Comparison of ENCODE assay signal across 40 cellular contexts in genomic region chr6:48024956-48025355, GRCh38.
"Had no signal": no experiment of that assay in that cellular context is flagged by ENCODE, and none has a peak within 500 bp of the region (broad histone marks: within the 10 kb centered on the region; RNA-seq: fewer than 3 reads in every experiment).

No MANE protein-coding gene starts in this region.

- ATAC-seq: activated naive CD4-positive, alpha-beta T cell treated with anti-CD3 and anti-CD28 coated beads, Interleukin-2, amount 50 U/mL, for 72 hours; activated naive CD8-positive, alpha-beta T cell treated with anti-CD3 and anti-CD28 coated beads, Interleukin-2, amount 50 U/mL, for 24 hours; activated T-cell treated with anti-CD3 and anti-CD28 coated beads, Interleukin-2, amount 50 U/mL, for 4 hours; activated T-cell treated with anti-CD3 and anti-CD28 coated beads, Interleukin-2, amount 50 U/mL, for 72 hours; activated T-helper 17 cell treated with anti-CD3 and anti-CD28 coated beads, Interleukin-2, amount 50 U/mL, for 72 hours; body of pancreas had no signal

- H3K4me3 ChIP-seq: adrenal gland, ascending aorta, body of pancreas, breast epithelium, cardiac muscle cell had no signal

- DNase-seq: activated effector memory CD4-positive, alpha-beta T cell treated with anti-CD3 and anti-CD28 coated beads, Interleukin-2, amount 50 U/mL, for 16 hours; activated effector memory CD4-positive, alpha-beta T cell treated with Interleukin-2 at 50 U/mL for 16 hours; activated gamma-delta T cell; activated gamma-delta T cell treated with Interleukin-2 at 50 U/mL for 16 hours; activated naive CD4-positive, alpha-beta T cell; activated naive CD4-positive, alpha-beta T cell treated with anti-CD3 and anti-CD28 coated beads for 36 hours; activated naive CD4-positive, alpha-beta T cell treated with anti-CD3 and anti-CD28 coated beads, Interleukin-2, amount 10 ng/mL, durations not matched to agents 7 days and 5 days; activated naive CD4-positive, alpha-beta T cell treated with anti-CD3 and anti-CD28 coated beads, Interleukin-2, amount 50 U/mL, for 16 hours; activated naive CD4-positive, alpha-beta T cell treated with Interleukin-2 at 50 U/mL for 16 hours; activated naive CD8-positive, alpha-beta T cell treated with anti-CD3 and anti-CD28 coated beads for 36 hours; activated naive CD8-positive, alpha-beta T cell treated with anti-CD3 and anti-CD28 coated beads, Interleukin-2, amount 10 ng/mL, durations not matched to agents 7 days and 5 days; activated naive CD8-positive, alpha-beta T cell treated with anti-CD3 and anti-CD28 coated beads, Interleukin-2, amount 50 U/mL, for 24 hours; activated T-cell treated with anti-CD3 and anti-CD28 coated beads for 4 hours; activated T-cell treated with anti-CD3 and anti-CD28 coated beads, Interleukin-2, amount 50 U/mL, for 1 hour; activated T-cell treated with anti-CD3 and anti-CD28 coated beads, Interleukin-2, amount 50 U/mL, for 24 hours; activated T-cell treated with anti-CD3 and anti-CD28 coated beads, Interleukin-2, amount 50 U/mL, for 4 hours; activated T-cell treated with anti-CD3 and anti-CD28 coated beads, Interleukin-2, amount 50 U/mL, for 48 hours; activated T-cell treated with anti-CD3 and anti-CD28 coated beads, Interleukin-2, amount 50 U/mL, for 72 hours; adrenal gland; amniotic stem cell; amygdala; anterior cingulate cortex; aorta; body of pancreas; brain microvascular endothelial cell; caudate nucleus; central memory CD4-positive, alpha-beta T cell; cerebellar nuclear complex had no signal

- H3K27ac ChIP-seq: adrenal gland, ascending aorta, body of pancreas, brain microvascular endothelial cell, breast epithelium, cardiac muscle cell had no signal

- FAIRE-seq: bronchial epithelial cell had no signal

- H3K27ac Mint-ChIP-seq: activated naive CD4-positive, alpha-beta T cell treated with anti-CD3 and anti-CD28 coated beads for 36 hours; activated naive CD4-positive, alpha-beta T cell treated with anti-CD3 and anti-CD28 coated beads, Interleukin-2, amount 10 ng/mL, durations not matched to agents 7 days and 5 days; activated naive CD4-positive, alpha-beta T cell treated with anti-CD3 and anti-CD28 coated beads, Interleukin-2, amount 50 U/mL, for 24 hours; activated naive CD4-positive, alpha-beta T cell treated with anti-CD3 and anti-CD28 coated beads, Interleukin-2, amount 50 U/mL, for 72 hours; activated naive CD8-positive, alpha-beta T cell; activated naive CD8-positive, alpha-beta T cell treated with anti-CD3 and anti-CD28 coated beads for 36 hours; activated naive CD8-positive, alpha-beta T cell treated with anti-CD3 and anti-CD28 coated beads, Interleukin-2, amount 10 ng/mL, durations not matched to agents 7 days and 5 days; activated naive CD8-positive, alpha-beta T cell treated with anti-CD3 and anti-CD28 coated beads, Interleukin-2, amount 50 U/mL, for 24 hours; activated T-cell treated with anti-CD3 and anti-CD28 coated beads, Interleukin-2, amount 50 U/mL, for 24 hours; activated T-cell treated with anti-CD3 and anti-CD28 coated beads, Interleukin-2, amount 50 U/mL, for 72 hours; activated T-helper 1 cell treated with anti-CD3 and anti-CD28 coated beads, Interleukin-12 subunit alpha, Interleukin-12 subunit beta, Interleukin-2, Interleukin-4 antibody, amounts not matched to agents 30 ng/mL and 10 ng/mL and 1 ng/mL, durations not matched to agents 14 hours and 24 hours and 36 hours; activated T-helper 17 cell treated with anti-CD3 and anti-CD28 coated beads, Interleukin-2, amount 50 U/mL, for 72 hours; activated T-helper 2 cell treated with anti-CD3 and anti-CD28 coated beads, Interferon-gamma antibody, Interleukin-2, Interleukin-4, amounts not matched to agents 10 μg/mL and 5 μg/mL and 100 μg/mL, durations not matched to agents 14 hours and 24 hours and 36 hours; brain had no signal

- H3K9me3 ChIP-seq: adrenal gland, ascending aorta, body of pancreas, breast epithelium had no signal

- H3K4me1 ChIP-seq: adrenal gland, ascending aorta, body of pancreas, breast epithelium had no signal

- H3K4me3 Mint-ChIP-seq: activated naive CD4-positive, alpha-beta T cell treated with anti-CD3 and anti-CD28 coated beads for 36 hours; activated naive CD4-positive, alpha-beta T cell treated with anti-CD3 and anti-CD28 coated beads, Interleukin-2, amount 10 ng/mL, durations not matched to agents 7 days and 5 days; activated naive CD4-positive, alpha-beta T cell treated with anti-CD3 and anti-CD28 coated beads, Interleukin-2, amount 50 U/mL, for 24 hours; activated naive CD8-positive, alpha-beta T cell; activated naive CD8-positive, alpha-beta T cell treated with anti-CD3 and anti-CD28 coated beads for 36 hours; activated naive CD8-positive, alpha-beta T cell treated with anti-CD3 and anti-CD28 coated beads, Interleukin-2, amount 10 ng/mL, durations not matched to agents 7 days and 5 days; activated naive CD8-positive, alpha-beta T cell treated with anti-CD3 and anti-CD28 coated beads, Interleukin-2, amount 50 U/mL, for 24 hours; activated T-cell treated with anti-CD3 and anti-CD28 coated beads, Interleukin-2, amount 50 U/mL, for 24 hours; activated T-cell treated with anti-CD3 and anti-CD28 coated beads, Interleukin-2, amount 50 U/mL, for 4 hours; activated T-cell treated with anti-CD3 and anti-CD28 coated beads, Interleukin-2, amount 50 U/mL, for 72 hours; activated T-helper 1 cell treated with anti-CD3 and anti-CD28 coated beads, Interleukin-12 subunit alpha, Interleukin-12 subunit beta, Interleukin-2, Interleukin-4 antibody, amounts not matched to agents 30 ng/mL and 10 ng/mL and 1 ng/mL, durations not matched to agents 14 hours and 24 hours and 36 hours; activated T-helper 17 cell treated with anti-CD3 and anti-CD28 coated beads, Interleukin-2, amount 50 U/mL, for 72 hours; brain; central memory CD8-positive, alpha-beta T cell had no signal

- H3K36me3 Mint-ChIP-seq: activated naive CD4-positive, alpha-beta T cell treated with anti-CD3 and anti-CD28 coated beads, Interleukin-2, amount 10 ng/mL, durations not matched to agents 7 days and 5 days; activated naive CD4-positive, alpha-beta T cell treated with anti-CD3 and anti-CD28 coated beads, Interleukin-2, amount 50 U/mL, for 24 hours; activated naive CD4-positive, alpha-beta T cell treated with anti-CD3 and anti-CD28 coated beads, Interleukin-2, amount 50 U/mL, for 72 hours; activated naive CD8-positive, alpha-beta T cell; activated naive CD8-positive, alpha-beta T cell treated with anti-CD3 and anti-CD28 coated beads for 36 hours; activated naive CD8-positive, alpha-beta T cell treated with anti-CD3 and anti-CD28 coated beads, Interleukin-2, amount 10 ng/mL, durations not matched to agents 7 days and 5 days; brain had no signal

- H3K27me3 Mint-ChIP-seq: activated T-cell treated with anti-CD3 and anti-CD28 coated beads, Interleukin-2, amount 50 U/mL, for 24 hours; activated T-helper 17 cell treated with anti-CD3 and anti-CD28 coated beads, Interleukin-2, amount 50 U/mL, for 72 hours; central memory CD8-positive, alpha-beta T cell had no signal

- H3K9me3 Mint-ChIP-seq: activated naive CD4-positive, alpha-beta T cell treated with anti-CD3 and anti-CD28 coated beads for 36 hours; activated naive CD4-positive, alpha-beta T cell treated with anti-CD3 and anti-CD28 coated beads, Interleukin-2, amount 10 ng/mL, durations not matched to agents 7 days and 5 days; activated naive CD4-positive, alpha-beta T cell treated with anti-CD3 and anti-CD28 coated beads, Interleukin-2, amount 50 U/mL, for 24 hours; activated naive CD4-positive, alpha-beta T cell treated with anti-CD3 and anti-CD28 coated beads, Interleukin-2, amount 50 U/mL, for 72 hours; activated naive CD8-positive, alpha-beta T cell treated with anti-CD3 and anti-CD28 coated beads for 36 hours; activated naive CD8-positive, alpha-beta T cell treated with anti-CD3 and anti-CD28 coated beads, Interleukin-2, amount 10 ng/mL, durations not matched to agents 7 days and 5 days; activated naive CD8-positive, alpha-beta T cell treated with anti-CD3 and anti-CD28 coated beads, Interleukin-2, amount 50 U/mL, for 24 hours; activated T-cell treated with anti-CD3 and anti-CD28 coated beads, Interleukin-2, amount 50 U/mL, for 24 hours; activated T-cell treated with anti-CD3 and anti-CD28 coated beads, Interleukin-2, amount 50 U/mL, for 4 hours; activated T-cell treated with anti-CD3 and anti-CD28 coated beads, Interleukin-2, amount 50 U/mL, for 72 hours; activated T-helper 1 cell treated with anti-CD3 and anti-CD28 coated beads, Interleukin-12 subunit alpha, Interleukin-12 subunit beta, Interleukin-2, Interleukin-4 antibody, amounts not matched to agents 30 ng/mL and 10 ng/mL and 1 ng/mL, durations not matched to agents 14 hours and 24 hours and 36 hours; activated T-helper 17 cell treated with anti-CD3 and anti-CD28 coated beads, Interleukin-2, amount 50 U/mL, for 72 hours; activated T-helper 2 cell treated with anti-CD3 and anti-CD28 coated beads, Interferon-gamma antibody, Interleukin-2, Interleukin-4, amounts not matched to agents 10 μg/mL and 5 μg/mL and 100 μg/mL, durations not matched to agents 14 hours and 24 hours and 36 hours; brain; central memory CD8-positive, alpha-beta T cell had no signal

- H3K27me3 ChIP-seq: adrenal gland, ascending aorta, body of pancreas, brain microvascular endothelial cell, breast epithelium, cardiac muscle cell had no signal

- H3K36me3 ChIP-seq: adrenal gland, ascending aorta, brain microvascular endothelial cell, breast epithelium, cardiac muscle cell had no signal

- H3K4me1 Mint-ChIP-seq: activated naive CD4-positive, alpha-beta T cell treated with anti-CD3 and anti-CD28 coated beads, Interleukin-2, amount 50 U/mL, for 24 hours; activated T-helper 17 cell treated with anti-CD3 and anti-CD28 coated beads, Interleukin-2, amount 50 U/mL, for 72 hours; central memory CD8-positive, alpha-beta T cell had no signal
